19 cellular contexts compared by ENCODE assay signal in the genomic region with DNA sequence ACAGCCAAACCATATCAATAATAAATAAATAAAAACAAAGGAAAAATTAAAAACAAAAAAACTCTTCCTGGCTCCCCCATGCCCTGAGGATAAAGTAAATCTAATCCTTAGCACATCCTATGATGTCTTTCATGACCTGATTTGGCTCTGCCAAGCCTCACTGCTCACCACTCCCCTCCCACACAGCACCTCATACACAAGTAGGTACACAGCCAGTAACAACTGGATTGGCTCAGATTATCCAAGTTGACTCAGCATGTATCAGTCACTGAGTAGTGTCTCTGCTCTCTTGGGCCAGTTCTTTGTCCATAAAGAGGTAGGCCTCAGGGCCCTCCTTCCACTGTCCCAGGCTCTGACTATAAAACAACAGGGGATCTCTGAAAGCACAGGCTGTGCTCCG.
DNase-seq lines count a peak whose midpoint lies in the region; ATAC-seq, FAIRE-seq and TF ChIP-seq lines count a peak whose summit lies in the region.
"Had no signal": no experiment of that assay in that cellular context is flagged by ENCODE, and none has a peak within 500 bp of the region (broad histone marks: within the 10 kb centered on the region; RNA-seq: fewer than 3 reads in every experiment).

No MANE protein-coding gene starts in this region.

- H3K36me3 ChIP-seq in bronchial epithelial cell (ENCODE audit: control insufficient read depth, insufficient read depth, low read length) (no peaks in the 10 kb centered on the region), neuronal stem cell (replicated peaks in 1 of 2; ENCODE audit: control insufficient read depth in 2 of 2, insufficient read depth in 2 of 2, low read length in 2 of 2) (no peaks in the 10 kb centered on the region)

- H3K4me1 ChIP-seq in neuronal stem cell (ENCODE audit: control insufficient read depth in 2 of 2, insufficient read depth in 1 of 2, low read depth in 1 of 2, low read length in 2 of 2), result peaks cover 0 to 7% of the 10 kb centered on the region in 2 donors

- H3K14ac ChIP-seq in neuronal stem cell (ENCODE audit: low read length), result no peak overlapping the region

- H3K36me3 Mint-ChIP-seq in activated T-cell treated with anti-CD3 and anti-CD28 coated beads, Interleukin-2, amount 50 U/mL, for 4 hours (ENCODE audit: insufficient read depth), result no peaks in the 10 kb centered on the region
- H3K36me3 Mint-ChIP-seq: activated CD4-positive, alpha-beta memory T cell treated with anti-CD3 and anti-CD28 coated beads for 36 hours had no signal

- H3K18ac ChIP-seq in neuronal stem cell (ENCODE audit: low read length), result no peak overlapping the region

- no peak overlapping the region for H2BK5ac ChIP-seq in neuronal stem cell (ENCODE audit: low read length)

- H2AFZ ChIP-seq in neuronal stem cell (ENCODE audit: low read length), result peak overlapping the region; percentile 5
- H2AFZ ChIP-seq: PC-9 had no signal

- ATAC-seq in activated T-cell treated with anti-CD3 and anti-CD28 coated beads, Interleukin-2, amount 50 U/mL, for 4 hours, result peak; percentile 51 to 65
- no peak for ATAC-seq in GM21360 (IDR thresholded peaks at IDR 0.05; ENCODE audit: unreplicated experiment)
- ATAC-seq in HG03196 (IDR thresholded peaks at IDR 0.05; ENCODE audit: unreplicated experiment), result no peak
- ATAC-seq in HG02678 (IDR thresholded peaks at IDR 0.05; ENCODE audit: unreplicated experiment), result no peak
- ATAC-seq: sciatic nerve had no signal

- H3K4ac ChIP-seq in neuronal stem cell (ENCODE audit: low read length), result no peak overlapping the region

- H3K4me2 ChIP-seq in neuronal stem cell (ENCODE audit: insufficient read depth, low read length, poor library complexity, severe bottlenecking), result no peak overlapping the region
- H3K4me2 ChIP-seq: PC-9 had no signal

- no peaks in the 10 kb centered on the region for H3K9me3 Mint-ChIP-seq in activated T-cell treated with anti-CD3 and anti-CD28 coated beads, Interleukin-2, amount 50 U/mL, for 4 hours
- H3K9me3 Mint-ChIP-seq: activated CD4-positive, alpha-beta memory T cell treated with anti-CD3 and anti-CD28 coated beads for 36 hours had no signal

- no peak for DNase-seq in activated T-cell treated with anti-CD3 and anti-CD28 coated beads, Interleukin-2, amount 50 U/mL, for 4 hours
- DNase-seq in activated T-cell treated with anti-CD3 and anti-CD28 coated beads, Interleukin-2, amount 50 U/mL, for 1 hour, result no peak
- DNase-seq in M059J (ENCODE audit: low read depth) (peak; percentile 35), bronchial epithelial cell (ENCODE audit: low read depth) (peak; percentile 99), neuronal stem cell (ENCODE audit: low spot score) (no peak)
- DNase-seq: activated CD4-positive, alpha-beta memory T cell treated with anti-CD3 and anti-CD28 coated beads for 36 hours; anterior cingulate cortex; CD8-positive, alpha-beta memory T cell; H7; left cardiac atrium; NCI-H1694; NCI-H510A treated with DMSO at 0.1 percent for 48 hours; PC-9 had no signal

- no peak overlapping the region for H4K8ac ChIP-seq in neuronal stem cell (ENCODE audit: low read depth, low read length)

- H3K27me3 Mint-ChIP-seq in activated T-cell treated with anti-CD3 and anti-CD28 coated beads, Interleukin-2, amount 50 U/mL, for 4 hours (ENCODE audit: low read depth), result no peaks in the 10 kb centered on the region
- H3K27me3 Mint-ChIP-seq: activated CD4-positive, alpha-beta memory T cell treated with anti-CD3 and anti-CD28 coated beads for 36 hours had no signal

- no peak overlapping the region for H2BK12ac ChIP-seq in neuronal stem cell (ENCODE audit: low read length)

- H3K9ac ChIP-seq in neuronal stem cell (ENCODE audit: low read depth, low read length, poor library complexity), result no peak overlapping the region

- H2AK5ac ChIP-seq in neuronal stem cell (ENCODE audit: low read depth, low read length), result no peak overlapping the region

- H3K23ac ChIP-seq in neuronal stem cell (ENCODE audit: low read depth, low read length, poor library complexity), result no peak overlapping the region

- no peaks in the 10 kb centered on the region for H3K9me3 ChIP-seq in neuronal stem cell (replicated peaks in 1 of 2; ENCODE audit: control insufficient read depth in 2 of 2, insufficient read depth in 1 of 2, low read depth in 1 of 2, low read length in 2 of 2)

- H2BK120ac ChIP-seq in neuronal stem cell (ENCODE audit: low read depth, low read length), result no peak overlapping the region

- no peak overlapping the region for H2BK15ac ChIP-seq in neuronal stem cell (ENCODE audit: low read length)

- no peak overlapping the region for H3K27ac ChIP-seq in neuronal stem cell (replicated peaks; ENCODE audit: low read length)
- H3K27ac ChIP-seq: PC-9 had no signal

- no peak overlapping the region for H4K91ac ChIP-seq in neuronal stem cell (ENCODE audit: low read depth, low read length, poor library complexity)

- H3K4me3 ChIP-seq in bronchial epithelial cell (ENCODE audit: low read depth, low read length) (no peak overlapping the region), neuronal stem cell (ENCODE audit: low read length in 2 of 2) (no peak overlapping the region)
- H3K4me3 ChIP-seq: PC-9 had no signal

- FAIRE-seq in bronchial epithelial cell (lab: Jason Lieb, UNC), result peak; percentile 55
- FAIRE-seq: G401.6, GM12892 had no signal

- H3K27me3 ChIP-seq in bronchial epithelial cell (ENCODE audit: control insufficient read depth, insufficient read depth, low read length) (no peaks in the 10 kb centered on the region), neuronal stem cell (ENCODE audit: control insufficient read depth in 3 of 3, insufficient read depth in 3 of 3, low read depth in 1 of 3, low read length in 3 of 3) (peaks cover 0 to 2% (median 0%) of the 10 kb centered on the region in 3 experiments)

- WGBS in neuronal stem cell (ENCODE audit: extremely low coverage in 2 of 2, insufficient read length in 2 of 2, insufficient replicate concordance in 1 of 2), 2 donors, result no CpG with 5 or more reads among the region's 1 CpG

- H3K79me1 ChIP-seq in neuronal stem cell (ENCODE audit: low read depth, low read length), result no peaks in the 10 kb centered on the region

- no peak for TF ChIP-seq CTCF in bronchial epithelial cell (IDR thresholded peaks at IDR 0.05; ENCODE audit: insufficient read depth, low read length, severe bottlenecking)

- H3K4me1 Mint-ChIP-seq in activated T-cell treated with anti-CD3 and anti-CD28 coated beads, Interleukin-2, amount 50 U/mL, for 4 hours (ENCODE audit: low read depth), result no peaks in the 10 kb centered on the region

- no peak overlapping the region for H3K4me3 Mint-ChIP-seq in activated T-cell treated with anti-CD3 and anti-CD28 coated beads, Interleukin-2, amount 50 U/mL, for 4 hours
- H3K4me3 Mint-ChIP-seq: activated CD4-positive, alpha-beta memory T cell treated with anti-CD3 and anti-CD28 coated beads for 36 hours; CD8-positive, alpha-beta memory T cell had no signal

Comparison
In these comparisons a context has a peak if more than half of its experiments do, and no peak if none do; other contexts are left out.
1. ATAC-seq: peak in activated T-cell treated with anti-CD3 and anti-CD28 coated beads, Interleukin-2, amount 50 U/mL, for 4 hours (2 of 2); none in GM21360 (single experiment), HG03196 (single experiment) and HG02678 (single experiment).
2. DNase-seq: peak in M059J (single experiment) and bronchial epithelial cell (single experiment); none in activated T-cell treated with anti-CD3 and anti-CD28 coated beads, Interleukin-2, amount 50 U/mL, for 4 hours (single experiment), activated T-cell treated with anti-CD3 and anti-CD28 coated beads, Interleukin-2, amount 50 U/mL, for 1 hour (single experiment) and neuronal stem cell (single experiment).